In genomic region chr2:133166024-133166423, GRCh38 we compare ENCODE assay signal across 2 cellular contexts.
TF ChIP-seq lines count a peak whose summit lies in the region.

No MANE protein-coding gene starts in this region.

TF ChIP-seq in SK-N-SH treated with all-trans-retinoic acid at 6 μM for 48 hours, 23 proteins besides CTCF, POLR2A, EP300 and RAD21 (continued from another document):
- TF ChIP-seq TSHZ2 (CRISPR knock-in tag; IDR thresholded peaks at IDR 0.05) (no peak), POU6F1 (CRISPR knock-in tag; IDR thresholded peaks at IDR 0.05; ENCODE audit: borderline replicate concordance, low read depth) (no peak), BACH2 (CRISPR knock-in tag; IDR thresholded peaks at IDR 0.05; ENCODE audit: borderline replicate concordance) (no peak), TOX (CRISPR knock-in tag; IDR thresholded peaks at IDR 0.05; ENCODE audit: borderline replicate concordance) (no peak), ZC3H10 (CRISPR knock-in tag; IDR thresholded peaks at IDR 0.05) (no peak), ZNF70 (CRISPR knock-in tag; IDR thresholded peaks at IDR 0.05) (no peak), ZNF565 (CRISPR knock-in tag; conservative IDR thresholded peaks at IDR 0.05; ENCODE audit: low read depth) (no peak), PPARA (CRISPR knock-in tag; IDR thresholded peaks at IDR 0.05; ENCODE audit: borderline replicate concordance) (no peak), GLIS3 (CRISPR knock-in tag; IDR thresholded peaks at IDR 0.05) (no peak)

TF ChIP-seq in SK-N-SH, 30 proteins besides CTCF, POLR2A, EP300 and RAD21 (continued from another document):
- TF ChIP-seq USF2 (IDR thresholded peaks at IDR 0.05; ENCODE audit: borderline replicate concordance, low read depth, low read length): no peak
- no peak for TF ChIP-seq EZH2phosphoT487 (IDR thresholded peaks at IDR 0.05; ENCODE audit: borderline replicate concordance, low read depth)
- no peak for TF ChIP-seq PBX3 (IDR thresholded peaks at IDR 0.05)
- TF ChIP-seq ZBTB33 (IDR thresholded peaks at IDR 0.05; ENCODE audit: borderline replicate concordance, low read depth): no peak
- no peak for TF ChIP-seq RFX5 (IDR thresholded peaks at IDR 0.05; ENCODE audit: low read length)
- no peak for TF ChIP-seq ELF1 (IDR thresholded peaks at IDR 0.05)
- no peak for TF ChIP-seq FOXJ3 (CRISPR knock-in tag; IDR thresholded peaks at IDR 0.05)
- TF ChIP-seq RCOR1 (IDR thresholded peaks at IDR 0.05; ENCODE audit: low read length): no peak
- TF ChIP-seq MEF2A (IDR thresholded peaks at IDR 0.05; ENCODE audit: borderline replicate concordance, low read depth): no peak
